ENCODE assay signal across 2 cellular contexts in the genomic region with DNA sequence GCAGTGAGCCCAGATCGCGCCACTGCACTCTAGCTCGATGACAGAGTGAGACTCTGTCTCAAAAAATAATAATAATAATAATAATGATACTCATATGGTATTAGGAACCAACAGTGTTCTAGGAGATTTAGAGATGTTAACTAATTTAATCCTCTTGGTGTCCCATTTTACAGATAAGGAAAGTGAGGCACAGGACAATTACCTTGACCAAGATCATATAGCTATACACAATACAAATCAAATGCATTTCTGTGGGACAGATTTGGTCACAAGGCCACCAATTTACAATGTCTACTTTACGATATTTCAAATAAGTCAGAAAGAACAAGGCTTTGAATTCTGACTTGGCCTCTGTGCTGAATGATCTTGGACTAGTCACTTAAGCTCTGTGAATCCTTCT.
A peak's percentile ranks its signal among the peaks of the same experiment; 100 is the strongest.
TF ChIP-seq lines count a peak whose summit lies in the region.

No MANE protein-coding gene starts in this region.

TF ChIP-seq in HepG2, 621 proteins besides CTCF, POLR2A, EP300 and RAD21:
- TF ChIP-seq ATF7-NPFF (CRISPR knock-in tag; IDR thresholded peaks at IDR 0.05; ENCODE audit: low read depth) = no peak
- TF ChIP-seq ZNF629 (CRISPR knock-in tag; conservative IDR thresholded peaks at IDR 0.05) = peak; percentile 60
- no peak for TF ChIP-seq ZNF550 (CRISPR knock-in tag; IDR thresholded peaks at IDR 0.05; ENCODE audit: borderline replicate concordance)
- TF ChIP-seq AGO1 (IDR thresholded peaks at IDR 0.05; ENCODE audit: low read depth, low read length, poor library complexity, severe bottlenecking) = no peak
- TF ChIP-seq, protein P1, sequence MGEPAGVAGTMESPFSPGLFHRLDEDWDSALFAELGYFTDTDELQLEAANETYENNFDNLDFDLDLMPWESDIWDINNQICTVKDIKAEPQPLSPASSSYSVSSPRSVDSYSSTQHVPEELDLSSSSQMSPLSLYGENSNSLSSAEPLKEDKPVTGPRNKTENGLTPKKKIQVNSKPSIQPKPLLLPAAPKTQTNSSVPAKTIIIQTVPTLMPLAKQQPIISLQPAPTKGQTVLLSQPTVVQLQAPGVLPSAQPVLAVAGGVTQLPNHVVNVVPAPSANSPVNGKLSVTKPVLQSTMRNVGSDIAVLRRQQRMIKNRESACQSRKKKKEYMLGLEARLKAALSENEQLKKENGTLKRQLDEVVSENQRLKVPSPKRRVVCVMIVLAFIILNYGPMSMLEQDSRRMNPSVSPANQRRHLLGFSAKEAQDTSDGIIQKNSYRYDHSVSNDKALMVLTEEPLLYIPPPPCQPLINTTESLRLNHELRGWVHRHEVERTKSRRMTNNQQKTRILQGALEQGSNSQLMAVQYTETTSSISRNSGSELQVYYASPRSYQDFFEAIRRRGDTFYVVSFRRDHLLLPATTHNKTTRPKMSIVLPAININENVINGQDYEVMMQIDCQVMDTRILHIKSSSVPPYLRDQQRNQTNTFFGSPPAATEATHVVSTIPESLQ (CRISPR knock-in tag; conservative IDR thresholded peaks at IDR 0.05) = no peak
- TF ChIP-seq, protein P2, sequence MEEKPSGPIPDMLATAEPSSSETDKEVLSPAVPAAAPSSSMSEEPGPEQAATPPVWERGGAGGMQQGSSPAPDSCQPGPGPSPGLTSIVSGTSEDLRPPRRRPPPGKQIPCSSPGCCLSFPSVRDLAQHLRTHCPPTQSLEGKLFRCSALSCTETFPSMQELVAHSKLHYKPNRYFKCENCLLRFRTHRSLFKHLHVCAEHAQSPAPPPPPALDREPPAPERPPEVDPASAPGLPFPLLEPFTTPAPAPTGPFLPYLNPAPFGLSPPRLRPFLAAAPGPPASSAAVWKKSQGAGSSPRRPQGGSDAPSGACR (CRISPR knock-in tag; IDR thresholded peaks at IDR 0.05) = no peak
- no peak for TF ChIP-seq ZNF749 (CRISPR knock-in tag; IDR thresholded peaks at IDR 0.05; ENCODE audit: borderline replicate concordance)
TF ChIP-seq in HepG2: peak in this region for 1.

TF ChIP-seq in K562, 482 proteins besides CTCF, POLR2A, EP300 and RAD21:
- peak; percentile 97 for TF ChIP-seq RBM25 (IDR thresholded peaks at IDR 0.05; ENCODE audit: low read depth, low read length, severe bottlenecking)
- no peak for TF ChIP-seq TOE1 (IDR thresholded peaks at IDR 0.05; ENCODE audit: borderline replicate concordance)
- TF ChIP-seq TOE1 (CRISPR knock-in tag; IDR thresholded peaks at IDR 0.05; ENCODE audit: borderline replicate concordance, low read depth) = no peak
- TF ChIP-seq RCOR1 (IDR thresholded peaks at IDR 0.05; ENCODE audit: borderline replicate concordance in 1 of 2, low read depth in 2 of 2, low read length in 2 of 2) = peak in 1 of 2 experiments; percentile 65; a peak in 2 of 4 replicates
- no peak for TF ChIP-seq NCOA6 (IDR thresholded peaks at IDR 0.05)
- TF ChIP-seq ASH1L (IDR thresholded peaks at IDR 0.05; ENCODE audit: borderline replicate concordance, low read depth, partially characterized antibody) = no peak
- peak; percentile 95 for TF ChIP-seq BCOR (IDR thresholded peaks at IDR 0.05)
- TF ChIP-seq, protein P3, sequence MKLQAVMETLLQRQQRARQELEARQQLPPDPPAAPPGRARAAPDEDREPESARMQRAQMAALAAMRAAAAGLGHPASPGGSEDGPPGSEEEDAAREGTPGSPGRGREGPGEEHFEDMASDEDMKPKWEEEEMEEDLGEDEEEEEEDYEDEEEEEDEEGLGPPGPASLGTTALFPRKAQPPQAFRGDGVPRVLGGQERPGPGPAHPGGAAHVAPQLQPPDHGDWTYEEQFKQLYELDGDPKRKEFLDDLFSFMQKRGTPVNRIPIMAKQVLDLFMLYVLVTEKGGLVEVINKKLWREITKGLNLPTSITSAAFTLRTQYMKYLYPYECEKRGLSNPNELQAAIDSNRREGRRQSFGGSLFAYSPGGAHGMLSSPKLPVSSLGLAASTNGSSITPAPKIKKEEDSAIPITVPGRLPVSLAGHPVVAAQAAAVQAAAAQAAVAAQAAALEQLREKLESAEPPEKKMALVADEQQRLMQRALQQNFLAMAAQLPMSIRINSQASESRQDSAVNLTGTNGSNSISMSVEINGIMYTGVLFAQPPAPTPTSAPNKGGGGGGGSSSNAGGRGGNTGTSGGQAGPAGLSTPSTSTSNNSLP (IDR thresholded peaks at IDR 0.05; ENCODE audit: borderline replicate concordance, low read depth, low read length) = no peak
- TF ChIP-seq HDAC8 (tag; IDR thresholded peaks at IDR 0.05) = no peak
- TF ChIP-seq KDM1A (IDR thresholded peaks at IDR 0.05) = peak; percentile 61 to 73
- TF ChIP-seq, protein P4, sequence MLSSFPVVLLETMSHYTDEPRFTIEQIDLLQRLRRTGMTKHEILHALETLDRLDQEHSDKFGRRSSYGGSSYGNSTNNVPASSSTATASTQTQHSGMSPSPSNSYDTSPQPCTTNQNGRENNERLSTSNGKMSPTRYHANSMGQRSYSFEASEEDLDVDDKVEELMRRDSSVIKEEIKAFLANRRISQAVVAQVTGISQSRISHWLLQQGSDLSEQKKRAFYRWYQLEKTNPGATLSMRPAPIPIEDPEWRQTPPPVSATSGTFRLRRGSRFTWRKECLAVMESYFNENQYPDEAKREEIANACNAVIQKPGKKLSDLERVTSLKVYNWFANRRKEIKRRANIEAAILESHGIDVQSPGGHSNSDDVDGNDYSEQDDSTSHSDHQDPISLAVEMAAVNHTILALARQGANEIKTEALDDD (IDR thresholded peaks at IDR 0.05) = no peak
- TF ChIP-seq, protein P5, sequence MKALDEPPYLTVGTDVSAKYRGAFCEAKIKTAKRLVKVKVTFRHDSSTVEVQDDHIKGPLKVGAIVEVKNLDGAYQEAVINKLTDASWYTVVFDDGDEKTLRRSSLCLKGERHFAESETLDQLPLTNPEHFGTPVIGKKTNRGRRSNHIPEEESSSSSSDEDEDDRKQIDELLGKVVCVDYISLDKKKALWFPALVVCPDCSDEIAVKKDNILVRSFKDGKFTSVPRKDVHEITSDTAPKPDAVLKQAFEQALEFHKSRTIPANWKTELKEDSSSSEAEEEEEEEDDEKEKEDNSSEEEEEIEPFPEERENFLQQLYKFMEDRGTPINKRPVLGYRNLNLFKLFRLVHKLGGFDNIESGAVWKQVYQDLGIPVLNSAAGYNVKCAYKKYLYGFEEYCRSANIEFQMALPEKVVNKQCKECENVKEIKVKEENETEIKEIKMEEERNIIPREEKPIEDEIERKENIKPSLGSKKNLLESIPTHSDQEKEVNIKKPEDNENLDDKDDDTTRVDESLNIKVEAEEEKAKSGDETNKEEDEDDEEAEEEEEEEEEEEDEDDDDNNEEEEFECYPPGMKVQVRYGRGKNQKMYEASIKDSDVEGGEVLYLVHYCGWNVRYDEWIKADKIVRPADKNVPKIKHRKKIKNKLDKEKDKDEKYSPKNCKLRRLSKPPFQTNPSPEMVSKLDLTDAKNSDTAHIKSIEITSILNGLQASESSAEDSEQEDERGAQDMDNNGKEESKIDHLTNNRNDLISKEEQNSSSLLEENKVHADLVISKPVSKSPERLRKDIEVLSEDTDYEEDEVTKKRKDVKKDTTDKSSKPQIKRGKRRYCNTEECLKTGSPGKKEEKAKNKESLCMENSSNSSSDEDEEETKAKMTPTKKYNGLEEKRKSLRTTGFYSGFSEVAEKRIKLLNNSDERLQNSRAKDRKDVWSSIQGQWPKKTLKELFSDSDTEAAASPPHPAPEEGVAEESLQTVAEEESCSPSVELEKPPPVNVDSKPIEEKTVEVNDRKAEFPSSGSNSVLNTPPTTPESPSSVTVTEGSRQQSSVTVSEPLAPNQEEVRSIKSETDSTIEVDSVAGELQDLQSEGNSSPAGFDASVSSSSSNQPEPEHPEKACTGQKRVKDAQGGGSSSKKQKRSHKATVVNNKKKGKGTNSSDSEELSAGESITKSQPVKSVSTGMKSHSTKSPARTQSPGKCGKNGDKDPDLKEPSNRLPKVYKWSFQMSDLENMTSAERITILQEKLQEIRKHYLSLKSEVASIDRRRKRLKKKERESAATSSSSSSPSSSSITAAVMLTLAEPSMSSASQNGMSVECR (CRISPR knock-in tag; IDR thresholded peaks at IDR 0.05) = no peak
- TF ChIP-seq, protein P6, sequence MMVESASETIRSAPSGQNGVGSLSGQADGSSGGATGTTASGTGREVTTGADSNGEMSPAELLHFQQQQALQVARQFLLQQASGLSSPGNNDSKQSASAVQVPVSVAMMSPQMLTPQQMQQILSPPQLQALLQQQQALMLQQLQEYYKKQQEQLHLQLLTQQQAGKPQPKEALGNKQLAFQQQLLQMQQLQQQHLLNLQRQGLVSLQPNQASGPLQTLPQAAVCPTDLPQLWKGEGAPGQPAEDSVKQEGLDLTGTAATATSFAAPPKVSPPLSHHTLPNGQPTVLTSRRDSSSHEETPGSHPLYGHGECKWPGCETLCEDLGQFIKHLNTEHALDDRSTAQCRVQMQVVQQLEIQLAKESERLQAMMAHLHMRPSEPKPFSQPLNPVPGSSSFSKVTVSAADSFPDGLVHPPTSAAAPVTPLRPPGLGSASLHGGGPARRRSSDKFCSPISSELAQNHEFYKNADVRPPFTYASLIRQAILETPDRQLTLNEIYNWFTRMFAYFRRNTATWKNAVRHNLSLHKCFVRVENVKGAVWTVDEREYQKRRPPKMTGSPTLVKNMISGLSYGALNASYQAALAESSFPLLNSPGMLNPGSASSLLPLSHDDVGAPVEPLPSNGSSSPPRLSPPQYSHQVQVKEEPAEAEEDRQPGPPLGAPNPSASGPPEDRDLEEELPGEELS (CRISPR knock-in tag; IDR thresholded peaks at IDR 0.05; ENCODE audit: borderline replicate concordance) = no peak
- peak; percentile 55; the same call in 1 of the 2 replicates for TF ChIP-seq HDAC2 (IDR thresholded peaks at IDR 0.05)
- peak; percentile 64; the same call in 1 of the 2 replicates for TF ChIP-seq ADNP (tag; IDR thresholded peaks at IDR 0.05)
- TF ChIP-seq CHD4 (IDR thresholded peaks at IDR 0.05; ENCODE audit: insufficient read depth, insufficient replicate concordance, low read depth, low read length, poor library complexity, severe bottlenecking) = no peak
- 0 out of 2 replicates have a peak, but pooled peaks have one; percentile 19 for TF ChIP-seq SMARCA5 (IDR thresholded peaks at IDR 0.05)
- TF ChIP-seq ZC3H11A (IDR thresholded peaks at IDR 0.05; ENCODE audit: low read depth, low read length) = no peak
- TF ChIP-seq, protein P7, sequence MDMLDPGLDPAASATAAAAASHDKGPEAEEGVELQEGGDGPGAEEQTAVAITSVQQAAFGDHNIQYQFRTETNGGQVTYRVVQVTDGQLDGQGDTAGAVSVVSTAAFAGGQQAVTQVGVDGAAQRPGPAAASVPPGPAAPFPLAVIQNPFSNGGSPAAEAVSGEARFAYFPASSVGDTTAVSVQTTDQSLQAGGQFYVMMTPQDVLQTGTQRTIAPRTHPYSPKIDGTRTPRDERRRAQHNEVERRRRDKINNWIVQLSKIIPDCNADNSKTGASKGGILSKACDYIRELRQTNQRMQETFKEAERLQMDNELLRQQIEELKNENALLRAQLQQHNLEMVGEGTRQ (CRISPR knock-in tag; IDR thresholded peaks at IDR 0.05) = no peak
- TF ChIP-seq ATF1 (CRISPR knock-in tag; IDR thresholded peaks at IDR 0.05) = no peak
- no peak for TF ChIP-seq ATF1 (tag; IDR thresholded peaks at IDR 0.05)
- peak; percentile 23 for TF ChIP-seq PHF20 (IDR thresholded peaks at IDR 0.05; ENCODE audit: partially characterized antibody)
- no peak for TF ChIP-seq KAT2B (IDR thresholded peaks at IDR 0.05; ENCODE audit: low read depth, low read length)
- TF ChIP-seq HLTF (IDR thresholded peaks at IDR 0.05) = no peak
